ENCODE assay signal across 11 cellular contexts in the genomic region with DNA sequence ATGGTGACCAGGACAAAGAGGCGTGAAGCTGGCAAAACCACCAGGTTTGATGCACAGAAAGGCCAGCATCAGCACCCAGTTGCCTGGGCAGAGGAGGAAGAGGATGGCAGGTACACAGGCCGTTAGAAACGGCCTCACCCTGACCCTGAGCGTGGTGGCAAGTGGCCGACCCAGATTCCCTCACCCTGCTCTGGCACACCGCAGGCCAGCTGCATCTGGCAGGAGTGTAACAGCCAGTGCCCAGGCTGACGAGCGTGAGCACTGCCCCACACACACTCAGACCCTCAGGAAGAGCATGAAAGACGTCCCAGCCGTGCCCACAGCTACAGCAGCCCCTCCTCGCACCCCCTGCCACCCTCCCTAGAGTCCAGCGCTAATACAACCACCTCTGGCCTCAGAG.
DNase-seq lines count a peak whose midpoint lies in the region; ATAC-seq and TF ChIP-seq lines count a peak whose summit lies in the region.
"Had no signal": no experiment of that assay in that cellular context is flagged by ENCODE, and none has a peak within 500 bp of the region (broad histone marks: within the 10 kb centered on the region; RNA-seq: fewer than 3 reads in every experiment).

No MANE protein-coding gene starts in this region.

- no peak for DNase-seq in T-helper 2 cell treated with Interferon-gamma antibody and Interleukin-4, amounts not matched to agents 5 μg/mL and 100 μg/mL, for 36 hours (ENCODE audit: low spot score)
- no peak for DNase-seq in T-helper 2 cell
- DNase-seq in activated T-helper 2 cell treated with anti-CD3 and anti-CD28 coated beads, Interferon-gamma antibody, Interleukin-2, Interleukin-4, amounts not matched to agents 10 μg/mL and 5 μg/mL and 100 μg/mL, durations not matched to agents 14 hours and 24 hours and 36 hours (ENCODE audit: low spot score), result no peak
- DNase-seq in left ventricle myocardium inferior, result peak; percentile 57
- DNase-seq in gastrocnemius medialis, result peak; percentile 26 to 81
- no peak for DNase-seq in MG63
- no peak for DNase-seq in UCSD-AML1 (lab: John Stamatoyannopoulos, UW; ENCODE audit: unreplicated experiment)
- DNase-seq in effector CD8-positive, alpha-beta T cell (lab: John Stamatoyannopoulos, UW), result no peak
- DNase-seq: effector CD4-positive, alpha-beta T cell; EL; NCI-H526 treated with DMSO at 0.1 percent for 48 hours had no signal

- TF ChIP-seq CTCF in left ventricle myocardium inferior (IDR thresholded peaks at IDR 0.05; ENCODE audit: borderline replicate concordance) (no peak), gastrocnemius medialis (IDR thresholded peaks at IDR 0.05 in 4 of 5, conservative IDR thresholded peaks at IDR 0.05 in 1 of 5) (no peak)

- ATAC-seq in gastrocnemius medialis, result peak; percentile 37 to 52

- H3K27ac ChIP-seq in left ventricle myocardium inferior (replicated peaks) (peak overlapping the region; percentile 31), gastrocnemius medialis (peak overlapping the region; percentile 65 to 82 (median 76))

- no peak overlapping the region for H3K4me3 ChIP-seq in left ventricle myocardium inferior
- H3K4me3 ChIP-seq in gastrocnemius medialis, result no peak overlapping the region
- no peak overlapping the region for H3K4me3 ChIP-seq in MG63

- peaks cover 72% of the 10 kb centered on the region for H3K4me1 Mint-ChIP-seq in T-helper 2 cell treated with Interferon-gamma antibody and Interleukin-4, amounts not matched to agents 5 μg/mL and 100 μg/mL, for 36 hours (ENCODE audit: low read depth)
- H3K4me1 Mint-ChIP-seq in activated T-helper 2 cell treated with anti-CD3 and anti-CD28 coated beads, Interferon-gamma antibody, Interleukin-2, Interleukin-4, amounts not matched to agents 10 μg/mL and 5 μg/mL and 100 μg/mL, durations not matched to agents 14 hours and 24 hours and 36 hours (ENCODE audit: low read depth), result peaks cover 69% of the 10 kb centered on the region

- peaks cover 6% of the 10 kb centered on the region for H3K36me3 Mint-ChIP-seq in T-helper 2 cell treated with Interferon-gamma antibody and Interleukin-4, amounts not matched to agents 5 μg/mL and 100 μg/mL, for 36 hours (ENCODE audit: low read depth)
- peaks cover 14% of the 10 kb centered on the region for H3K36me3 Mint-ChIP-seq in activated T-helper 2 cell treated with anti-CD3 and anti-CD28 coated beads, Interferon-gamma antibody, Interleukin-2, Interleukin-4, amounts not matched to agents 10 μg/mL and 5 μg/mL and 100 μg/mL, durations not matched to agents 14 hours and 24 hours and 36 hours (ENCODE audit: low read depth)

- H3K27me3 ChIP-seq in left ventricle myocardium inferior (ENCODE audit: low read depth) (no peaks in the 10 kb centered on the region), gastrocnemius medialis (no peaks in the 10 kb centered on the region), MG63 (no peaks in the 10 kb centered on the region)

- H3K9me3 ChIP-seq in left ventricle myocardium inferior (replicated peaks) (no peaks in the 10 kb centered on the region), gastrocnemius medialis (no peaks in the 10 kb centered on the region), MG63 (no peaks in the 10 kb centered on the region)

- in situ Hi-C loops in gastrocnemius medialis (cut with MboI; ENCODE audit: low sequenced_read_pairs in 4 of 4), result no loop called here

- H3K27me3 Mint-ChIP-seq in T-helper 2 cell treated with Interferon-gamma antibody and Interleukin-4, amounts not matched to agents 5 μg/mL and 100 μg/mL, for 36 hours (ENCODE audit: low read depth), result no peaks in the 10 kb centered on the region
- H3K27me3 Mint-ChIP-seq in activated T-helper 2 cell treated with anti-CD3 and anti-CD28 coated beads, Interferon-gamma antibody, Interleukin-2, Interleukin-4, amounts not matched to agents 10 μg/mL and 5 μg/mL and 100 μg/mL, durations not matched to agents 14 hours and 24 hours and 36 hours (ENCODE audit: low read depth), result no peaks in the 10 kb centered on the region

- no peaks in the 10 kb centered on the region for H3K36me3 ChIP-seq in left ventricle myocardium inferior
- H3K36me3 ChIP-seq in gastrocnemius medialis, result no peaks in the 10 kb centered on the region
- H3K36me3 ChIP-seq in MG63, result no peaks in the 10 kb centered on the region

- peak overlapping the region; percentile 81 for H3K27ac Mint-ChIP-seq in T-helper 2 cell treated with Interferon-gamma antibody and Interleukin-4, amounts not matched to agents 5 μg/mL and 100 μg/mL, for 36 hours
- peak overlapping the region; percentile 94 for H3K27ac Mint-ChIP-seq in activated T-helper 2 cell treated with anti-CD3 and anti-CD28 coated beads, Interferon-gamma antibody, Interleukin-2, Interleukin-4, amounts not matched to agents 10 μg/mL and 5 μg/mL and 100 μg/mL, durations not matched to agents 14 hours and 24 hours and 36 hours

- intact Hi-C loops in activated T-helper 2 cell treated with anti-CD3 and anti-CD28 coated beads, Interferon-gamma antibody, Interleukin-2, Interleukin-4, amounts not matched to agents 10 μg/mL and 5 μg/mL and 100 μg/mL, durations not matched to agents 14 hours and 24 hours and 36 hours (cut with micrococcal nuclease), result loop anchor here (2.0 to 5.0 kb wide), 2 partner anchors 39 to 80 kb away; no protein-coding TSS in a partner anchor
- intact Hi-C loops in left ventricle myocardium inferior (cut with micrococcal nuclease), result no loop called here
- intact Hi-C loops in gastrocnemius medialis (cut with DNase I; ENCODE audit: low total_unique reads), result loop anchor here (5.0 kb wide), 1 partner anchor 149 kb away; no protein-coding TSS in a partner anchor

- H3K4me3 Mint-ChIP-seq in T-helper 2 cell treated with Interferon-gamma antibody and Interleukin-4, amounts not matched to agents 5 μg/mL and 100 μg/mL, for 36 hours, result peak overlapping the region; percentile 69
- no peak overlapping the region for H3K4me3 Mint-ChIP-seq in activated T-helper 2 cell treated with anti-CD3 and anti-CD28 coated beads, Interferon-gamma antibody, Interleukin-2, Interleukin-4, amounts not matched to agents 10 μg/mL and 5 μg/mL and 100 μg/mL, durations not matched to agents 14 hours and 24 hours and 36 hours (ENCODE audit: low read depth)

- H3K4me1 ChIP-seq in left ventricle myocardium inferior, result peaks cover 98% of the 10 kb centered on the region
- peaks cover 91 to 97% of the 10 kb centered on the region in 2 donors for H3K4me1 ChIP-seq in gastrocnemius medialis

- no peak for TF ChIP-seq POLR2A in gastrocnemius medialis (IDR thresholded peaks at IDR 0.05)

- no peaks in the 10 kb centered on the region for H3K9me3 Mint-ChIP-seq in T-helper 2 cell treated with Interferon-gamma antibody and Interleukin-4, amounts not matched to agents 5 μg/mL and 100 μg/mL, for 36 hours
- no peaks in the 10 kb centered on the region for H3K9me3 Mint-ChIP-seq in activated T-helper 2 cell treated with anti-CD3 and anti-CD28 coated beads, Interferon-gamma antibody, Interleukin-2, Interleukin-4, amounts not matched to agents 10 μg/mL and 5 μg/mL and 100 μg/mL, durations not matched to agents 14 hours and 24 hours and 36 hours

Comparison
In these comparisons a context has a peak if more than half of its experiments do, and no peak if none do; other contexts are left out.
1. DNase-seq: peak in left ventricle myocardium inferior (single experiment) and gastrocnemius medialis (2 of 2); none in T-helper 2 cell treated with Interferon-gamma antibody and Interleukin-4, amounts not matched to agents 5 μg/mL and 100 μg/mL, for 36 hours (single experiment), T-helper 2 cell (0 of 5), activated T-helper 2 cell treated with anti-CD3 and anti-CD28 coated beads, Interferon-gamma antibody, Interleukin-2, Interleukin-4, amounts not matched to agents 10 μg/mL and 5 μg/mL and 100 μg/mL, durations not matched to agents 14 hours and 24 hours and 36 hours (single experiment), MG63 (single experiment), UCSD-AML1 (single experiment) and effector CD8-positive, alpha-beta T cell (single experiment).